ENCODE assay signal across 8 cellular contexts in genomic region chr2:73979021-73979420, GRCh38. TPM values are rescaled to one million over a fixed set of nuclear protein-coding genes. Genes with fewer than 3 reads are reported as not detected.
DNase-seq lines count a peak whose midpoint lies in the region; ATAC-seq and TF ChIP-seq lines count a peak whose summit lies in the region.

No MANE protein-coding gene starts in this region.

- DNase-seq in Calu3 (no peak), activated T-cell treated with anti-CD3 and anti-CD28 coated beads for 4 hours (peak; percentile 69), mesothelial cell of epicardium (ENCODE audit: low spot score in 2 of 2, unreplicated experiment in 2 of 2) (no peak), COR-L47 (lab: John Stamatoyannopoulos, UW) (no peak), NCI-H226 (no peak), hippocampal formation (lab: John Stamatoyannopoulos, UW) (no peak)

- H3K27me3 Mint-ChIP-seq in Calu3 (ENCODE audit: unreplicated experiment) (no peaks in the 10 kb centered on the region), mesothelial cell of epicardium (ENCODE audit: low read depth) (peaks cover 35% of the 10 kb centered on the region)

- H3K36me3 Mint-ChIP-seq in Calu3 (ENCODE audit: insufficient read depth, unreplicated experiment) (peaks cover 38% of the 10 kb centered on the region), mesothelial cell of epicardium (no peaks in the 10 kb centered on the region)

- intact Hi-C loops in Calu3 (cut with micrococcal nuclease; ENCODE audit: unreplicated experiment): no loop called here

- H3K4me1 Mint-ChIP-seq in Calu3 (ENCODE audit: low read depth, unreplicated experiment) (peaks cover 53% of the 10 kb centered on the region), mesothelial cell of epicardium (peaks cover 53% of the 10 kb centered on the region)

- H3K9me3 Mint-ChIP-seq in Calu3 (ENCODE audit: low read depth, unreplicated experiment) (no peaks in the 10 kb centered on the region), mesothelial cell of epicardium (no peaks in the 10 kb centered on the region)

- H3K4me3 Mint-ChIP-seq in Calu3 (ENCODE audit: low read depth, unreplicated experiment) (no peak overlapping the region), mesothelial cell of epicardium (peak overlapping the region; percentile 1)

- BruUV-seq in Calu3 (replicated peaks; lab: Mats Ljungman, UMichigan): no TSS peak

- peak overlapping the region; percentile 32 for H3K27ac Mint-ChIP-seq in Calu3 (ENCODE audit: unreplicated experiment)
- H3K27ac Mint-ChIP-seq in mesothelial cell of epicardium: no peak overlapping the region

- CTCF ChIA-PET in Calu3 (lab: Charles Lee): no interaction called here

- no peak for TF ChIP-seq CTCF in Calu3 (IDR thresholded peaks at IDR 0.05; ENCODE audit: unreplicated experiment)
- no peak for TF ChIP-seq CTCF in mesothelial cell of epicardium (IDR thresholded peaks at IDR 0.05; ENCODE audit: unreplicated experiment)

- ATAC-seq in HG03354 (IDR thresholded peaks at IDR 0.05; ENCODE audit: poor library complexity, severe bottlenecking, unreplicated experiment): peak; percentile 54
- no peak for ATAC-seq in HG03025 (IDR thresholded peaks at IDR 0.05; ENCODE audit: low FRiP score, unreplicated experiment)

RNA-seq across cellular contexts. Expression of gene TET3, which starts 5.7 kb away (rescaled TPM):
- total RNA-seq in Calu3 (2022) (23.3 and 24.4 TPM in 2 replicates), mesothelial cell of epicardium (39.6 to 42.6 TPM (median 41.2 TPM) in 3 replicates)

RNA-seq across cellular contexts. Expression of gene DGUOK, which starts 52.3 kb away (rescaled TPM):
- 78.6 and 82.8 TPM in 2 replicates for total RNA-seq in Calu3 (2022)
- total RNA-seq in mesothelial cell of epicardium: 66.0 to 69.5 TPM (median 66.8 TPM) in 3 replicates
